17 cellular contexts compared by ENCODE assay signal in genomic region chrX:96764864-96765263, GRCh38.
A peak's percentile ranks its signal among the peaks of the same experiment; 100 is the strongest.
DNase-seq lines count a peak whose midpoint lies in the region; ATAC-seq, FAIRE-seq and TF ChIP-seq lines count a peak whose summit lies in the region.
"Had no signal": no experiment of that assay in that cellular context is flagged by ENCODE, and none has a peak within 500 bp of the region (broad histone marks: within the 10 kb centered on the region; RNA-seq: fewer than 3 reads in every experiment).

No MANE protein-coding gene starts in this region.

- intact Hi-C loops in thyroid gland (cut with DNase I) = no loop called here
- intact Hi-C loops in pancreas (cut with DNase I) = no loop called here

- no peak for FAIRE-seq in pancreas (lab: Jason Lieb, UNC)

- no peak for DNase-seq in thyroid gland
- DNase-seq in activated CD4-positive, CD25-positive, alpha-beta regulatory T cell treated with anti-CD3 and anti-CD28 coated beads, Interleukin-2, amount 50 U/mL, for 72 hours = no peak
- no peak for DNase-seq in stimulated activated CD4-positive, alpha-beta T cell treated with anti-CD3 and anti-CD28 coated beads, Interleukin-15, amount 100 ng/mL, for 24 hours
- no peak for DNase-seq in pancreas
- DNase-seq: heart left ventricle; left colon; NCI-H1694; NCI-H748 treated with DMSO at 0.1 percent for 48 hours; stimulated activated CD4-positive, alpha-beta T cell treated with anti-CD3 and anti-CD28 coated beads, Interleukin-2, amount 100 ng/mL, for 48 hours had no signal

- H3K27ac ChIP-seq in thyroid gland (no peak overlapping the region), pancreas (no peak overlapping the region)
- H3K27ac ChIP-seq: heart left ventricle, right atrium auricular region had no signal

- WGBS in thyroid gland, 2 donors = 91 to 92% methylated on average over 1 of the region's 1 CpG
- 35 to 47% methylated on average over 1 of the region's 1 CpG for WGBS in pancreas, 2 donors

- H3K9me3 ChIP-seq in thyroid gland (no peaks in the 10 kb centered on the region), pancreas (no peaks in the 10 kb centered on the region)
- H3K9me3 ChIP-seq: heart left ventricle, right atrium auricular region had no signal

- TF ChIP-seq CTCF in thyroid gland (IDR thresholded peaks at IDR 0.05) (no peak), pancreas (IDR thresholded peaks at IDR 0.05) (no peak)

- H3K4me3 ChIP-seq in thyroid gland (replicated peaks in 1 of 3) = no peak overlapping the region
- no peak overlapping the region for H3K4me3 ChIP-seq in pancreas
- H3K4me3 ChIP-seq: heart left ventricle, right atrium auricular region had no signal

- ATAC-seq in GM18502 (IDR thresholded peaks at IDR 0.05; ENCODE audit: poor library complexity, unreplicated experiment) (peak; percentile 72), GM19438 (IDR thresholded peaks at IDR 0.05; ENCODE audit: low read depth, unreplicated experiment) (peak; percentile 80), HG02763 (IDR thresholded peaks at IDR 0.05; ENCODE audit: unreplicated experiment) (peak; percentile 74), HG03558 (IDR thresholded peaks at IDR 0.05; ENCODE audit: extremely low read depth, unreplicated experiment) (peak; percentile 70), pancreas (no peak)
- ATAC-seq: heart left ventricle; left colon; natural killer cell treated with Interleukin-12 subunit alpha and Interleukin-12 subunit beta and Interleukin-15 and Interleukin-18, amount 100 ng/mL, for 72 hours; Right ventricle myocardium inferior; stimulated activated effector memory CD8-positive, alpha-beta T cell treated with anti-CD3 and anti-CD28 coated beads, Interleukin-12 subunit alpha, Interleukin-12 subunit beta, amount 100 ng/mL, for 72 hours had no signal

- no peaks in the 10 kb centered on the region for H3K4me1 ChIP-seq in thyroid gland
- H3K4me1 ChIP-seq in pancreas = peaks cover 0 to 5% (median 0%) of the 10 kb centered on the region in 3 donors
- H3K4me1 ChIP-seq: right atrium auricular region had no signal

- H3K36me3 ChIP-seq in thyroid gland (no peaks in the 10 kb centered on the region), pancreas (no peaks in the 10 kb centered on the region)
- H3K36me3 ChIP-seq: heart left ventricle, right atrium auricular region had no signal

- TF ChIP-seq POLR2A in thyroid gland (IDR thresholded peaks at IDR 0.05) = no peak

- H3K27me3 ChIP-seq in thyroid gland = no peaks in the 10 kb centered on the region
- H3K27me3 ChIP-seq in pancreas = peaks cover 0 to 8% (median 0%) of the 10 kb centered on the region in 4 donors
- H3K27me3 ChIP-seq: right atrium auricular region had no signal

Comparison
In these comparisons a context has a peak if more than half of its experiments do, and no peak if none do; other contexts are left out.
1. ATAC-seq: peak in GM18502 (single experiment), GM19438 (single experiment), HG02763 (single experiment) and HG03558 (single experiment); none in pancreas (0 of 4).